9 cellular contexts compared by ENCODE assay signal in the genomic region with DNA sequence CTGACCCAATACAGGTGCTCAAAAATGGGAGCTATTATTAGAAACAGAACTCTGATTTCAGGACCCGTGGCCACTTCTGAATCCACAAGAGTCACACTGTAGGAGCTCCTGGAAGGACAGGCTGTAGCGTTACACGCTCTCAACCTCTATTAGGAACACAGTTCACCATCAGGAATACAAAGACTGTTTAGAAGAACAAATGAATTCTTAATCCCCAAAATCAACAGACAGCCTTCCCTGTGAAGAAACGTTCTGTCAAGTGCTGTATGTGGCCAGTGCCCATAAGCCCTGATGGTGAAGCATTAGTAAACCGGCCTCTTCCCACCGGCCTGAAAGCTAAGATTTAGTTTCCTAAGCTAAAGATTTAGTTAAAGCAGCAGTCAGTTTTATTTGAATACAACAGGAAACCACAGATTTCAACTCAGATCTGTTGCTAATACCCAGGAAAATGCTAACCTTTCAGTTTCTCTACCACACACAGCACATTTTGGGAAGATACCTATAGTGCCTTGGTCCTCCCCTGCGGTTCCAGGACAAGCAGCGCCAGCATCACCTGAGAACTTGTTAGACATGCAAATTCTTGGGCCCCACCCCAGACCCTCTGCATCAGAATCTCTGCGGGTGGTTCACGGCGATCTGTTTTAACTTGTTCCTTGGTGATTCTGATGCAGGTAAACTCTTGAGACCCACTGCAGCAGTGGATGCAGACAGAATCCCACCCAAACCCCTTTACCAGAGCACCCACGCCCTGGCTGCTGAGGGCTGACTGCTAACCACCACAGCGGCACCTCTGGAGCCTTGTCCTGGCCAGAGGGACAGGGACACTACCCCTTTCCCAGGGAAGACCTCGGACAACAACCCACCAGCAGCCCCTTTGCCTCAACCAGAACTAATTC. TPM values are rescaled to one million over a fixed set of nuclear protein-coding genes. Genes with fewer than 3 reads are reported as not detected.
A peak's percentile ranks its signal among the peaks of the same experiment; 100 is the strongest.
DNase-seq lines count a peak whose midpoint lies in the region; ATAC-seq and TF ChIP-seq lines count a peak whose summit lies in the region.
"Had no signal": no experiment of that assay in that cellular context is flagged by ENCODE, and none has a peak within 500 bp of the region (broad histone marks: within the 10 kb centered on the region; RNA-seq: fewer than 3 reads in every experiment).

No MANE protein-coding gene starts in this region.

- no peaks in the 10 kb centered on the region for H4K20me1 ChIP-seq in PC-3 (ENCODE audit: low read length)

- H3K9ac ChIP-seq in neuronal stem cell (ENCODE audit: low read depth, low read length, poor library complexity), result no peak overlapping the region
- no peak overlapping the region for H3K9ac ChIP-seq in PC-3 (ENCODE audit: low read length)

- WGBS in neuronal stem cell (ENCODE audit: extremely low coverage in 2 of 2, insufficient read length in 2 of 2, insufficient replicate concordance in 1 of 2), 2 donors, result no CpG with 5 or more reads among the region's 14 CpGs

- no TSS peak for BruUV-seq in A673 (replicated peaks; lab: Mats Ljungman, UMichigan)
- BruUV-seq in PC-3 (replicated peaks; lab: Mats Ljungman, UMichigan), result no TSS peak

- H3K14ac ChIP-seq in neuronal stem cell (ENCODE audit: low read length), result peak overlapping the region; percentile 95

- no peak overlapping the region for H2AK5ac ChIP-seq in neuronal stem cell (ENCODE audit: low read depth, low read length)

- peaks cover 42% of the 10 kb centered on the region for H3K4me1 Mint-ChIP-seq in activated CD4-positive, alpha-beta T cell treated with anti-CD3 and anti-CD28 coated beads for 36 hours

- H3K9me3 ChIP-seq in neuronal stem cell (replicated peaks in 1 of 2; ENCODE audit: control insufficient read depth in 2 of 2, insufficient read depth in 1 of 2, low read depth in 1 of 2, low read length in 2 of 2), result no peaks in the 10 kb centered on the region
- H3K9me3 ChIP-seq in A673 (ENCODE audit: low read depth, low read length, poor library complexity, severe bottlenecking), result no peaks in the 10 kb centered on the region
- no peaks in the 10 kb centered on the region for H3K9me3 ChIP-seq in PC-3 (ENCODE audit: low read length)

- peak overlapping the region; percentile 22 for H3K4me3 Mint-ChIP-seq in activated CD4-positive, alpha-beta T cell treated with anti-CD3 and anti-CD28 coated beads for 36 hours

- peak overlapping the region; percentile 17 for H3K23ac ChIP-seq in neuronal stem cell (ENCODE audit: low read depth, low read length, poor library complexity)

- H3K18ac ChIP-seq in neuronal stem cell (ENCODE audit: low read length), result no peak overlapping the region

- H3K4ac ChIP-seq in neuronal stem cell (ENCODE audit: low read length), result no peak overlapping the region

- H3K4me2 ChIP-seq in neuronal stem cell (ENCODE audit: insufficient read depth, low read length, poor library complexity, severe bottlenecking) (no peak overlapping the region), PC-3 (ENCODE audit: low read length) (no peak overlapping the region)

- ATAC-seq in activated CD4-positive, alpha-beta T cell treated with anti-CD3 and anti-CD28 coated beads for 36 hours, result peak; percentile 57
- ATAC-seq in HG02763 (IDR thresholded peaks at IDR 0.05; ENCODE audit: unreplicated experiment), result peak; percentile 60
- no peak for ATAC-seq in PC-3

- H4K8ac ChIP-seq in neuronal stem cell (ENCODE audit: low read depth, low read length), result no peak overlapping the region

- no peak overlapping the region for H2BK120ac ChIP-seq in neuronal stem cell (ENCODE audit: low read depth, low read length)

- H3F3A ChIP-seq in PC-3 (ENCODE audit: low read length, unreplicated experiment), result no peaks in the 10 kb centered on the region

- peaks cover 0 to 8% of the 10 kb centered on the region in 2 donors for H3K36me3 ChIP-seq in neuronal stem cell (replicated peaks in 1 of 2; ENCODE audit: control insufficient read depth in 2 of 2, insufficient read depth in 2 of 2, low read length in 2 of 2)
- no peaks in the 10 kb centered on the region for H3K36me3 ChIP-seq in A673 (ENCODE audit: insufficient read depth, low read length, poor library complexity, severe bottlenecking)
- H3K36me3 ChIP-seq in PC-3 (ENCODE audit: low read depth, low read length), result no peaks in the 10 kb centered on the region

- H3K4me1 ChIP-seq in neuronal stem cell (ENCODE audit: control insufficient read depth in 2 of 2, insufficient read depth in 1 of 2, low read depth in 1 of 2, low read length in 2 of 2) (peaks cover 0 to 9% of the 10 kb centered on the region in 2 donors), A673 (ENCODE audit: insufficient read depth, low read length, poor library complexity, severe bottlenecking) (no peaks in the 10 kb centered on the region), PC-3 (ENCODE audit: insufficient read depth, low read length) (no peaks in the 10 kb centered on the region; the same call in 1 of the 2 replicates)

- peak overlapping the region; percentile 56 for H3K27ac Mint-ChIP-seq in activated CD4-positive, alpha-beta T cell treated with anti-CD3 and anti-CD28 coated beads for 36 hours

- POLR2A ChIA-PET in activated CD4-positive, alpha-beta T cell treated with anti-CD3 and anti-CD28 coated beads for 36 hours (lab: Charles Lee), result interaction anchor here (0.5 kb wide), 1 partner anchor 19 kb away, joined by 3 read pairs; no protein-coding TSS in a partner anchor
- POLR2A ChIA-PET in A673 (lab: Charles Lee; ENCODE audit: low non-redundant PET) (no interaction called here), PC-3 (lab: Charles Lee; ENCODE audit: unreplicated experiment) (no interaction called here)

- no peaks in the 10 kb centered on the region for H3K79me2 ChIP-seq in PC-3 (ENCODE audit: low read length)

- H3K4me3 ChIP-seq in neuronal stem cell (ENCODE audit: low read length in 2 of 2), result no peak overlapping the region
- H3K4me3 ChIP-seq in A673 (ENCODE audit: low read depth, low read length, poor library complexity, severe bottlenecking), result no peak overlapping the region
- H3K4me3 ChIP-seq in PC-3 (ENCODE audit: low read length), result no peak overlapping the region

- H3K79me1 ChIP-seq in neuronal stem cell (ENCODE audit: low read depth, low read length), result no peaks in the 10 kb centered on the region

- no peaks in the 10 kb centered on the region for H3K9me3 Mint-ChIP-seq in activated CD4-positive, alpha-beta T cell treated with anti-CD3 and anti-CD28 coated beads for 36 hours (ENCODE audit: low read depth)

- peaks cover 0 to 3% (median 0%) of the 10 kb centered on the region in 3 experiments for H3K27me3 ChIP-seq in neuronal stem cell (ENCODE audit: control insufficient read depth in 3 of 3, insufficient read depth in 3 of 3, low read depth in 1 of 3, low read length in 3 of 3)
- H3K27me3 ChIP-seq in A673 (replicated peaks; ENCODE audit: insufficient read depth, low read depth, low read length, poor library complexity), result no peaks in the 10 kb centered on the region
- H3K27me3 ChIP-seq in PC-3 (ENCODE audit: low read length), result no peaks in the 10 kb centered on the region

- H2BK5ac ChIP-seq in neuronal stem cell (ENCODE audit: low read length), result no peak overlapping the region

- intact Hi-C loops in activated CD4-positive, alpha-beta T cell treated with anti-CD3 and anti-CD28 coated beads for 36 hours (cut with DNase I, micrococcal nuclease), result loop anchor here in 1 of 2 experiments (5.0 kb wide), 2 partner anchors 34 to 51 kb away; partner anchors contain the start of gene MTRES1
- intact Hi-C loops in A673 (cut with micrococcal nuclease; ENCODE audit: unreplicated experiment) (no loop called here), PC-3 (cut with micrococcal nuclease) (no loop called here)

- no peak overlapping the region for H4K91ac ChIP-seq in neuronal stem cell (ENCODE audit: low read depth, low read length, poor library complexity)

- H3K36me3 Mint-ChIP-seq in activated CD4-positive, alpha-beta T cell treated with anti-CD3 and anti-CD28 coated beads for 36 hours (ENCODE audit: low read depth), result peaks cover 2% of the 10 kb centered on the region

- no peak overlapping the region for H3K27ac ChIP-seq in neuronal stem cell (replicated peaks; ENCODE audit: low read length)
- H3K27ac ChIP-seq in A673 (ENCODE audit: low read depth, low read length, poor library complexity, severe bottlenecking), result no peak overlapping the region
- H3K27ac ChIP-seq in PC-3 (ENCODE audit: low read length), result no peak overlapping the region

- peak; percentile 24 for DNase-seq in activated CD4-positive, alpha-beta T cell treated with anti-CD3 and anti-CD28 coated beads for 36 hours
- no peak for DNase-seq in activated CD4-positive, alpha-beta T cell treated with anti-CD3 and anti-CD28 coated beads for 1 hour
- peak; percentile 7 to 26 for DNase-seq in activated CD4-positive, alpha-beta T cell treated with anti-CD3 and anti-CD28 coated beads, Interleukin-2, amount 50 U/mL, for 48 hours
- no peak for DNase-seq in neuronal stem cell (ENCODE audit: low spot score)
- DNase-seq in A673 (ENCODE audit: low spot score), result no peak
- DNase-seq in PC-3, result no peak
- no peak for DNase-seq in AG20443 (ENCODE audit: low spot score)
- DNase-seq: KBM-7 had no signal

- no peak overlapping the region for H2BK15ac ChIP-seq in neuronal stem cell (ENCODE audit: low read length)

- CTCF ChIA-PET in activated CD4-positive, alpha-beta T cell treated with anti-CD3 and anti-CD28 coated beads for 36 hours (lab: Charles Lee), result interaction anchor here (0.9 to 2.1 kb wide), 2 partner anchors 29 to 52 kb away, joined by 3 to 11 read pairs; no protein-coding TSS in a partner anchor
- CTCF ChIA-PET in A673 (lab: Charles Lee) (no interaction called here), PC-3 (lab: Charles Lee) (no interaction called here)

- TF ChIP-seq CTCF in A673 (conservative IDR thresholded peaks at IDR 0.05; ENCODE audit: low read depth, low read length) (no peak), PC-3 (conservative IDR thresholded peaks at IDR 0.05; ENCODE audit: low read depth, low read length) (no peak)

- no peak overlapping the region for H2BK12ac ChIP-seq in neuronal stem cell (ENCODE audit: low read length)

- H3K27me3 Mint-ChIP-seq in activated CD4-positive, alpha-beta T cell treated with anti-CD3 and anti-CD28 coated beads for 36 hours, result no peaks in the 10 kb centered on the region

- no peaks in the 10 kb centered on the region for H3K9me2 ChIP-seq in PC-3 (replicated peaks; ENCODE audit: low read length)

- peak overlapping the region; percentile 24 for H2AFZ ChIP-seq in neuronal stem cell (ENCODE audit: low read length)
- H2AFZ ChIP-seq in PC-3 (ENCODE audit: low read length), result no peak overlapping the region

RNA-seq across cellular contexts. Expression of gene MTRES1, which starts 33.4 kb away (rescaled TPM):
- 10 to 100 TPM; 17.6 to 18.8 TPM for total RNA-seq in activated CD4-positive, alpha-beta T cell treated with anti-CD3 and anti-CD28 coated beads for 36 hours
- 18.8 TPM for polyA plus RNA-seq in neuronal stem cell (2013, experiment 1 of 2)
- 19.2 TPM for polyA plus RNA-seq in neuronal stem cell (2013, experiment 2 of 2)
- total RNA-seq in A673 (2021), result 22.6 and 22.8 TPM in 2 replicates
- 11.3 and 13.2 TPM in 2 replicates for total RNA-seq in PC-3 (2014; rRNA removed)

RNA-seq across cellular contexts. Expression of gene BEND3, which starts 53.9 kb away (rescaled TPM):
- total RNA-seq in activated CD4-positive, alpha-beta T cell treated with anti-CD3 and anti-CD28 coated beads for 36 hours, result 1 to 10 TPM; 5.0 to 5.5 TPM
- polyA plus RNA-seq in neuronal stem cell (2013, experiment 1 of 2), result 4.8 TPM
- 5.1 TPM for polyA plus RNA-seq in neuronal stem cell (2013, experiment 2 of 2)
- total RNA-seq in A673 (2021), result 9.9 and 10.9 TPM in 2 replicates
- total RNA-seq in PC-3 (2014; rRNA removed), result 4.5 and 6.3 TPM in 2 replicates

Comparison
In these comparisons a context has a peak if more than half of its experiments do, and no peak if none do; other contexts are left out.
1. DNase-seq: peak in activated CD4-positive, alpha-beta T cell treated with anti-CD3 and anti-CD28 coated beads for 36 hours (single experiment) and activated CD4-positive, alpha-beta T cell treated with anti-CD3 and anti-CD28 coated beads, Interleukin-2, amount 50 U/mL, for 48 hours (2 of 2); none in activated CD4-positive, alpha-beta T cell treated with anti-CD3 and anti-CD28 coated beads for 1 hour (single experiment), neuronal stem cell (single experiment), A673 (single experiment), PC-3 (single experiment) and AG20443 (single experiment).